In genomic region chr10:17292375-17292774, GRCh38 we compare ENCODE assay signal across 24 cellular contexts.
"Had no signal": no experiment of that assay in that cellular context is flagged by ENCODE, and none has a peak within 500 bp of the region (broad histone marks: within the 10 kb centered on the region; RNA-seq: fewer than 3 reads in every experiment).

No MANE protein-coding gene starts in this region.

- H3K36me3 Mint-ChIP-seq: mesothelial cell of epicardium; naive B cell; natural killer cell; stimulated activated memory B cell treated with anti-CD40 and anti-IgM and Interleukin-4, amounts not matched to agents 10 μg/mL and 1 μg/mL and 100 μg/mL, for 72 hours had no signal

- DNase-seq: islet precursor cell; left ventricle myocardium inferior; mesendoderm; naive B cell; natural killer cell; ovary; right lobe of liver; stimulated activated CD4-positive, alpha-beta T cell treated with anti-CD3 and anti-CD28 coated beads, Interleukin-1b, Interleukin-23, amount 100 ng/mL, for 48 hours; stimulated activated CD4-positive, alpha-beta T cell treated with anti-CD3 and anti-CD28 coated beads, Interleukin-2, amount 100 ng/mL, for 48 hours; stimulated activated CD4-positive, alpha-beta T cell treated with anti-CD3 and anti-CD28 coated beads, Interleukin-4, amount 100 ng/mL, for 4 hours; stimulated activated CD8-positive, alpha-beta memory T cell treated with anti-CD3 and anti-CD28 coated beads, Interleukin-4, amount 100 ng/mL, for 48 hours; stimulated activated naive CD4-positive, alpha-beta T cell treated with Interleukin-2 at 50 U/mL for 16 hours; stimulated activated naive CD8-positive, alpha-beta T cell treated with anti-CD3 and anti-CD28 coated beads, Interleukin-15, amount 100 ng/mL, for 72 hours; testis; thyroid gland; transverse colon; upper lobe of left lung had no signal

- H3K27me3 Mint-ChIP-seq: stimulated activated naive CD8-positive, alpha-beta T cell treated with anti-CD3 and anti-CD28 coated beads, Interleukin-15, amount 100 ng/mL, for 72 hours had no signal

- H3K9me3 ChIP-seq: left ventricle myocardium inferior, ovary, right lobe of liver, testis, thyroid gland, transverse colon, upper lobe of left lung, vagina had no signal

- H3K4me1 Mint-ChIP-seq: naive B cell; stimulated activated memory B cell treated with anti-CD40 and anti-IgM and Interleukin-4, amounts not matched to agents 10 μg/mL and 1 μg/mL and 100 μg/mL, for 72 hours had no signal

- H3K9me3 Mint-ChIP-seq: natural killer cell had no signal

- ATAC-seq: natural killer cell; right lobe of liver; stimulated activated memory B cell treated with anti-CD40 and anti-IgM and Interleukin-4, amounts not matched to agents 10 μg/mL and 1 μg/mL and 100 μg/mL, for 72 hours; stimulated activated naive CD8-positive, alpha-beta T cell treated with anti-CD3 and anti-CD28 coated beads, Interleukin-15, amount 100 ng/mL, for 72 hours had no signal

- H3K36me3 ChIP-seq: left ventricle myocardium inferior, ovary, right atrium auricular region, right lobe of liver, thyroid gland, transverse colon, upper lobe of left lung, vagina had no signal

- H3K27ac ChIP-seq: left ventricle myocardium inferior, ovary, right atrium auricular region, right lobe of liver, testis, thyroid gland, transverse colon, upper lobe of left lung, vagina had no signal

- H3K4me1 ChIP-seq: left ventricle myocardium inferior, right atrium auricular region, right lobe of liver, testis, transverse colon, upper lobe of left lung, vagina had no signal

- H3K4me3 Mint-ChIP-seq: mesothelial cell of epicardium; naive B cell; natural killer cell; stimulated activated memory B cell treated with anti-CD40 and anti-IgM and Interleukin-4, amounts not matched to agents 10 μg/mL and 1 μg/mL and 100 μg/mL, for 72 hours; stimulated activated naive CD8-positive, alpha-beta T cell treated with anti-CD3 and anti-CD28 coated beads, Interleukin-15, amount 100 ng/mL, for 72 hours had no signal

- H3K27me3 ChIP-seq: ovary, right atrium auricular region, right lobe of liver, testis, thyroid gland, upper lobe of left lung, vagina had no signal

- H3K27ac Mint-ChIP-seq: mesothelial cell of epicardium; naive B cell; natural killer cell; progenitor cell of endocrine pancreas; stimulated activated memory B cell treated with anti-CD40 and anti-IgM and Interleukin-4, amounts not matched to agents 10 μg/mL and 1 μg/mL and 100 μg/mL, for 72 hours; stimulated activated naive CD8-positive, alpha-beta T cell treated with anti-CD3 and anti-CD28 coated beads, Interleukin-15, amount 100 ng/mL, for 72 hours had no signal

- H3K4me3 ChIP-seq: left ventricle myocardium inferior, lung, ovary, right atrium auricular region, right lobe of liver, smooth muscle cell, testis, thyroid gland, transverse colon, upper lobe of left lung, vagina had no signal

- H3K4me2 ChIP-seq: smooth muscle cell had no signal
